In the genomic region with DNA sequence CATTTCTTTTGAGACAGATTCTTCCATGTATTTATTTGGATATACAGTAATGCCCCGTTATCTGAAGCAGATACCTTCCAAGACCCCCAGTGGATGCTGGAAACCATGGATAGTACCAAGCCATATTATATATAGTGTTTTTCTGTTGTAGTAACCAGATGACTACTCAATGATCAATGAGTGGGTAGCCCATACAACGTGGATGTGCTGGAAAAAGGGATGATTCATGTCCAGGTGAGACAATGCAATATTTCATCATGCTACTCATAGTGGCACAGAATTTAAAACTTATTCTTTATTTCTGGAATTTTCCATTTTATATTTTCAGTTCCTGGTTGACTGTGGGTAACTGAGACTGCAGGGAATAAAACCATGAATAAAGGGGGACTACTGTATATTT, we compare ENCODE assay signal across 19 cellular contexts.
"Had no signal": no experiment of that assay in that cellular context is flagged by ENCODE, and none has a peak within 500 bp of the region (broad histone marks: within the 10 kb centered on the region; RNA-seq: fewer than 3 reads in every experiment).

No MANE protein-coding gene starts in this region.

- H2AFZ ChIP-seq: neural progenitor cell had no signal

- H3K27me3 ChIP-seq: esophagus muscularis mucosa, gastroesophageal sphincter, neural progenitor cell, ovary, right atrium auricular region had no signal

- H3K4me1 ChIP-seq: esophagus muscularis mucosa, gastroesophageal sphincter, left ventricle myocardium inferior, lower lobe of right lung, neural progenitor cell, right atrium auricular region had no signal

- H3K4me2 ChIP-seq: neural progenitor cell had no signal

- H3K9ac ChIP-seq: neural progenitor cell had no signal

- H3K4me3 ChIP-seq: coronary artery, esophagus muscularis mucosa, gastroesophageal sphincter, left ventricle myocardium inferior, lower lobe of right lung, neural progenitor cell, ovary, right atrium auricular region had no signal

- H3K27ac ChIP-seq: coronary artery, esophagus muscularis mucosa, gastroesophageal sphincter, left ventricle myocardium inferior, lower lobe of right lung, neural progenitor cell, ovary, right atrium auricular region had no signal

- H3K9me3 ChIP-seq: esophagus muscularis mucosa, gastroesophageal sphincter, left ventricle myocardium inferior, lower lobe of right lung, ovary, right atrium auricular region had no signal

- H3K36me3 ChIP-seq: esophagus muscularis mucosa, gastroesophageal sphincter, left ventricle myocardium inferior, lower lobe of right lung, neural progenitor cell, ovary, right atrium auricular region had no signal

- DNase-seq: effector CD4-positive, alpha-beta T cell; endodermal cell; glutamatergic neuron; immature natural killer cell; left cardiac atrium; left ventricle myocardium inferior; lower lobe of right lung; mesenchymal stem cell; midbrain; nucleus accumbens; ovary; small intestine; stimulated activated CD4-positive, alpha-beta T cell treated with anti-CD3 and anti-CD28 coated beads, Interleukin-12 subunit alpha, Interleukin-12 subunit beta, amount 100 ng/mL, for 4 hours; stimulated activated naive CD4-positive, alpha-beta T cell had no signal
